ENCODE assay signal across 7 cellular contexts in the genomic region with DNA sequence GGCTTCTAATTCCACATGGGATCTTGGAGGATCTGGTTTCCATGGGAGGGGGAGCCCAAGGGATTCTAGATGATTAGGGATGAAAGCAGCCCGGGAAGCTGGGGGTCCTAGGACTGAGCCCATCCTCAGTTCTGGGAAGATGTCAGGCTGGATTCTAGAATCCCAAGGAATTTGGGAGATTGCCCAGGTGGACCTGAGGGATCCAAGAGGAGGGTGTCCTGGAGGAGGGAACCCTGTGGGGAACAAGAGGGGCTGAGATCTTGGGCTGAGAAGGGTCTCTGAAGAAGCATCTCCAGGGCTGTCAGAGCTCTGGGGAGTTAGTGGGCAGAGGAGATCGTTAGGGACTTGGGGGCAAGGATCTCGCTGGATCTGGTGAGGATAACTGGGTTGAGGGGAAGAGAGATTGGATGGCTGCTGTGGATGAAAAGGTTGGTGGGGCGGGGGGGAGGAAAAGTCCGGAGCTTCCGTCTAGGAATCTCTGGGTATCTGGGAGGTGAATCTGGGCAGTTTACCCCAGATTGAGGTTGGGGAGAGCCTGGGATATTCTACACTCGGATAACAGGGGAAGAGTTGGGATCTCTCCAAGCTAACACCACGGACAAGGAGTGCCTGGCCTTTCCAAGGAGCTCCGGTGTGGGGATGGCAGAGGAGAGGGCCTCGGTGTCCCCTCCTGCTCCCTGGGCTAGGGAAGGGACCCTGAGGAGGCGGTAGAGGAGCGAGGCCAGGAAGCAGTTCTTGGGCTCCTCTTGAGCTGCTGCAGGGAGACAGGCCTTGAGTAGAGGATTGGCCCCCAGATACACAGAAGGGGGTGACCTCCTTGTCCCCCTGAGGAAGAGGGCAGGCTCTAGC. TPM values are rescaled to one million over a fixed set of nuclear protein-coding genes. Genes with fewer than 3 reads are reported as not detected.
A peak's percentile ranks its signal among the peaks of the same experiment; 100 is the strongest.
DNase-seq lines count a peak whose midpoint lies in the region; ATAC-seq and TF ChIP-seq lines count a peak whose summit lies in the region.
"Had no signal": no experiment of that assay in that cellular context is flagged by ENCODE, and none has a peak within 500 bp of the region (broad histone marks: within the 10 kb centered on the region; RNA-seq: fewer than 3 reads in every experiment).

No MANE protein-coding gene starts in this region.

- 76 to 77% methylated on average over 4 to 12 of the region's 12 CpGs for WGBS in transverse colon (ENCODE audit: low coverage in 1 of 2), 2 donors

- TF ChIP-seq EP300 in transverse colon (IDR thresholded peaks at IDR 0.05; ENCODE audit: low read depth), result no peak

- no peak for TF ChIP-seq POLR2A in transverse colon (IDR thresholded peaks at IDR 0.05)

- H3K27ac ChIP-seq in cardiac muscle cell (peak overlapping the region; percentile 66), transverse colon (peak overlapping the region; percentile 76 to 93 (median 88))

- DNase-seq in cardiac muscle cell (ENCODE audit: low read depth in 1 of 2, low spot score in 1 of 2) (no peak), Right ventricle myocardium inferior (ENCODE audit: missing footprints) (no peak), fibroblast of pulmonary artery (ENCODE audit: low read depth) (no peak), transverse colon (peak; percentile 19), SW 1271 (lab: John Stamatoyannopoulos, UW) (no peak), HPDE6-E6E7 (ENCODE audit: extremely low spot score) (no peak)
- DNase-seq: DMS 273 treated with DMSO at 0.1 percent for 48 hours had no signal

- H3K9me3 ChIP-seq in cardiac muscle cell (ENCODE audit: low read depth), result no peaks in the 10 kb centered on the region
- no peaks in the 10 kb centered on the region for H3K9me3 ChIP-seq in transverse colon

- intact Hi-C loops in Right ventricle myocardium inferior (cut with DNase I) (loop anchor here (10.0 kb wide), 1 partner anchor 480 kb away; a partner anchor contains a TSS), transverse colon (cut with DNase I; ENCODE audit: low total_unique reads) (no loop called here)

- H3K36me3 ChIP-seq in cardiac muscle cell, result peaks cover 1% of the 10 kb centered on the region
- H3K36me3 ChIP-seq in transverse colon, result peaks cover 0 to 4% (median 0%) of the 10 kb centered on the region in 4 donors

- H3K27me3 ChIP-seq in cardiac muscle cell (no peaks in the 10 kb centered on the region), transverse colon (no peaks in the 10 kb centered on the region)

- H3K4me3 ChIP-seq in cardiac muscle cell, result peak overlapping the region; percentile 77
- peak overlapping the region; percentile 69 for H3K4me3 ChIP-seq in fibroblast of pulmonary artery (replicated peaks; ENCODE audit: low read depth, low read length)
- H3K4me3 ChIP-seq in transverse colon, result peak overlapping the region in 3 of 4 donors; percentile 72 to 83 (median 82)

- no peak for TF ChIP-seq CTCF in cardiac muscle cell (IDR thresholded peaks at IDR 0.05; ENCODE audit: low read depth, low read length)
- TF ChIP-seq CTCF in fibroblast of pulmonary artery (IDR thresholded peaks at IDR 0.05; ENCODE audit: low read length, missing control alignments), result no peak
- no peak for TF ChIP-seq CTCF in transverse colon (IDR thresholded peaks at IDR 0.05)

- H3K4me1 ChIP-seq in cardiac muscle cell (ENCODE audit: low read depth) (peaks cover 3% of the 10 kb centered on the region), transverse colon (peaks cover 9 to 31% (median 17%) of the 10 kb centered on the region in 4 donors)

- in situ Hi-C loops in transverse colon (cut with MboI; ENCODE audit: low pct_ligation_motif_present in 1 of 4, low pct_unique_long_range_greater_than_20kb in 1 of 4, low sequenced_read_pairs in 3 of 4), result no loop called here

- ATAC-seq in Right ventricle myocardium inferior, result no peak

RNA-seq across cellular contexts. Expression of a gene that starts 1.6 kb away (rescaled TPM):
- total RNA-seq in cardiac muscle cell, result 55.1 and 60.0 TPM in 2 replicates
- 3.9 and 4.0 TPM in 2 replicates for polyA plus RNA-seq in cardiac muscle cell
- total RNA-seq in Right ventricle myocardium inferior, result 6.3 TPM
- total RNA-seq in transverse colon, result 10 to 100 TPM; 19.3 to 45.3 (median 20.3) TPM

RNA-seq across cellular contexts. Expression of a gene that starts 23.8 kb away (rescaled TPM):
- 88.5 and 123 TPM in 2 replicates for total RNA-seq in cardiac muscle cell
- polyA plus RNA-seq in cardiac muscle cell, result 94.5 and 101 TPM in 2 replicates
- total RNA-seq in Right ventricle myocardium inferior, result 11.4 TPM
- total RNA-seq in transverse colon, result 10 to 100 TPM; 24.8 to 45.6 (median 31.3) TPM

RNA-seq across cellular contexts. Expression of a gene that starts 28.6 kb away (rescaled TPM):
- total RNA-seq in cardiac muscle cell (4.9 and 5.0 TPM in 2 replicates), Right ventricle myocardium inferior (8.7 TPM), transverse colon (under 1 TPM in 2 of 4 donors, not detected in 2; 0.82 to 0.95 TPM)
- 14.0 and 23.4 TPM in 2 replicates for polyA plus RNA-seq in cardiac muscle cell

RNA-seq across cellular contexts. Expression of a gene that starts 31.1 kb away (rescaled TPM):
- total RNA-seq in cardiac muscle cell (39.8 and 53.0 TPM in 2 replicates), Right ventricle myocardium inferior (32.2 TPM), transverse colon (10 to 100 TPM; 13.8 to 57.3 (median 24.0) TPM)
- 50.5 and 60.6 TPM in 2 replicates for polyA plus RNA-seq in cardiac muscle cell

RNA-seq across cellular contexts. Expression of a gene that starts 32.5 kb away (rescaled TPM):
- total RNA-seq in cardiac muscle cell, result 10.4 and 32.3 TPM in 2 replicates
- polyA plus RNA-seq in cardiac muscle cell, result 1.9 and 4.4 TPM in 2 replicates
- 9.4 TPM for total RNA-seq in Right ventricle myocardium inferior
- 10 to 100 TPM in 3 of 4 donors, 1 to 10 TPM in 1; 5.3 to 37.0 (median 10.8) TPM for total RNA-seq in transverse colon
